12 cellular contexts compared by ENCODE assay signal in genomic region chr1:10738125-10738746, GRCh38. TPM values are rescaled to one million over a fixed set of nuclear protein-coding genes. Genes with fewer than 3 reads are reported as not detected.
A peak's percentile ranks its signal among the peaks of the same experiment; 100 is the strongest.
DNase-seq lines count a peak whose midpoint lies in the region; ATAC-seq and TF ChIP-seq lines count a peak whose summit lies in the region.
"Had no signal": no experiment of that assay in that cellular context is flagged by ENCODE, and none has a peak within 500 bp of the region (broad histone marks: within the 10 kb centered on the region; RNA-seq: fewer than 3 reads in every experiment).

No MANE protein-coding gene starts in this region.

- no peaks in the 10 kb centered on the region for H3K27me3 Mint-ChIP-seq in MCF 10A (ENCODE audit: insufficient read depth, unreplicated experiment)

- H3K27ac ChIP-seq in breast epithelium (peak overlapping the region; percentile 76 to 87), mammary epithelial cell (ENCODE audit: insufficient read depth, low read depth, low read length) (no peak overlapping the region), mesendoderm (ENCODE audit: low read depth, low read length) (no peak overlapping the region), vagina (peak overlapping the region; percentile 24)

- H3K56ac ChIP-seq in mesendoderm (ENCODE audit: low read length) = peak overlapping the region; percentile 17

- H3K9me3 ChIP-seq in breast epithelium (no peaks in the 10 kb centered on the region), mammary epithelial cell (replicated peaks; ENCODE audit: insufficient read depth, low read length) (no peaks in the 10 kb centered on the region), vagina (no peaks in the 10 kb centered on the region)

- H3K27me3 ChIP-seq in breast epithelium = no peaks in the 10 kb centered on the region
- H3K27me3 ChIP-seq in mammary epithelial cell (ENCODE audit: insufficient read depth, low read length) = no peaks in the 10 kb centered on the region
- H3K27me3 ChIP-seq in mesendoderm (ENCODE audit: insufficient read depth, low read length, poor library complexity) = no peaks in the 10 kb centered on the region
- no peaks in the 10 kb centered on the region for H3K27me3 ChIP-seq in vagina

- no peak for TF ChIP-seq CTCF in breast epithelium (IDR thresholded peaks at IDR 0.05)
- no peak for TF ChIP-seq CTCF in MCF 10A (IDR thresholded peaks at IDR 0.05; ENCODE audit: unreplicated experiment)
- TF ChIP-seq CTCF in mammary epithelial cell (conservative IDR thresholded peaks at IDR 0.05 in 1 of 2, IDR thresholded peaks at IDR 0.05 in 1 of 2; ENCODE audit: extremely low read depth in 1 of 2, insufficient read depth in 1 of 2, low read depth in 1 of 2, low read length in 2 of 2) = no peak
- TF ChIP-seq CTCF in vagina (IDR thresholded peaks at IDR 0.05) = no peak

- WGBS in mammary epithelial cell (ENCODE audit: low coverage, missing lambda C conversion rate) = 46% methylated on average over 7 of the region's 16 CpGs
- WGBS in mesendoderm (ENCODE audit: extremely low coverage, insufficient coverage, low lambda C conversion rate) = no CpG with 5 or more reads among the region's 16 CpGs

- H3K23ac ChIP-seq in mesendoderm (ENCODE audit: low read length) = no peak overlapping the region

- no peaks in the 10 kb centered on the region for H4K20me1 ChIP-seq in mammary epithelial cell (ENCODE audit: insufficient read depth, low read length)

- H3K4me2 ChIP-seq in mammary epithelial cell (ENCODE audit: insufficient read depth, low read depth, low read length) (peak overlapping the region; percentile 12), mesendoderm (ENCODE audit: low read length) (no peak overlapping the region)

- H3K4me3 Mint-ChIP-seq in MCF 10A (ENCODE audit: unreplicated experiment) = no peak overlapping the region

- no peak overlapping the region for H2BK120ac ChIP-seq in mesendoderm (ENCODE audit: low read depth, low read length)

- H4K8ac ChIP-seq in mesendoderm (ENCODE audit: low read depth, low read length) = no peak overlapping the region

- H3K4me1 ChIP-seq in breast epithelium (peaks cover 11 to 38% of the 10 kb centered on the region in 2 donors), mammary epithelial cell (ENCODE audit: insufficient read depth, low read length) (peaks cover 22% of the 10 kb centered on the region), mesendoderm (ENCODE audit: control insufficient read depth, low read depth, low read length) (peaks cover 2% of the 10 kb centered on the region), vagina (peaks cover 35% of the 10 kb centered on the region)

- in situ Hi-C loops in mammary epithelial cell (cut with MboI; ENCODE audit: low sequenced_read_pairs in 2 of 2) = no loop called here

- CTCF ChIA-PET in MCF 10A (lab: Yijun Ruan, JAX) = no interaction called here
- CTCF ChIA-PET in mammary epithelial cell (lab: Charles Lee; ENCODE audit: low non-redundant PET) = no interaction called here
- CTCF ChIA-PET in HEK293T (lab: Yijun Ruan, JAX) = no interaction called here

- H3K18ac ChIP-seq in mesendoderm (ENCODE audit: low read length) = no peak overlapping the region

- H3K4me3 ChIP-seq in breast epithelium (no peak overlapping the region), mammary epithelial cell (replicated peaks in 1 of 3; ENCODE audit: insufficient read depth in 1 of 3, low read depth in 2 of 3, low read length in 3 of 3) (no peak overlapping the region), mesendoderm (ENCODE audit: low read length) (no peak overlapping the region), vagina (no peak overlapping the region)
- H3K4me3 ChIP-seq: skin epidermis had no signal

- no peaks in the 10 kb centered on the region for H3K4me1 Mint-ChIP-seq in MCF 10A (ENCODE audit: insufficient read depth, unreplicated experiment)

- TF ChIP-seq POLR2A in breast epithelium (IDR thresholded peaks at IDR 0.05) (no peak), vagina (IDR thresholded peaks at IDR 0.05) (no peak)

- BruUV-seq in MCF 10A (replicated peaks; lab: Mats Ljungman, UMichigan) = no TSS peak
- BruUV-seq in mammary epithelial cell (replicated peaks; lab: Mats Ljungman, UMichigan) = no TSS peak

- no peaks in the 10 kb centered on the region for H3K36me3 Mint-ChIP-seq in MCF 10A (ENCODE audit: insufficient read depth, unreplicated experiment)

- H3K36me3 ChIP-seq in breast epithelium (no peaks in the 10 kb centered on the region), mammary epithelial cell (ENCODE audit: insufficient read depth, low read length) (no peaks in the 10 kb centered on the region), mesendoderm (ENCODE audit: control insufficient read depth, insufficient read depth, low read length) (no peaks in the 10 kb centered on the region), vagina (no peaks in the 10 kb centered on the region)

- ATAC-seq in HG02840 (IDR thresholded peaks at IDR 0.05; ENCODE audit: low FRiP score, unreplicated experiment) = no peak

- H2BK5ac ChIP-seq in mesendoderm (ENCODE audit: low read length) = no peak overlapping the region

- DNase-seq in breast epithelium (ENCODE audit: low spot score in 2 of 2) (peak; percentile 68 to 82), MCF 10A (ENCODE audit: unreplicated experiment) (no peak), mammary epithelial cell (no peak), mesendoderm (no peak), vagina (ENCODE audit: extremely low spot score in 2 of 2) (no peak), HEK293T (ENCODE audit: extremely low spot score) (no peak), T-helper 2 cell (no peak)
- DNase-seq: cerebellar nuclear complex, DMS 273 treated with DMSO at 0.1 percent for 48 hours, Kasumi-1 had no signal

- H2AK5ac ChIP-seq in mesendoderm (ENCODE audit: low read length) = no peak overlapping the region

- no peak overlapping the region for H3K9ac ChIP-seq in mammary epithelial cell (ENCODE audit: insufficient read depth, low read length)
- H3K9ac ChIP-seq in mesendoderm (ENCODE audit: low read length) = no peak overlapping the region

- no peak overlapping the region for H4K5ac ChIP-seq in mesendoderm (ENCODE audit: low read length)

- no peak overlapping the region for H2BK15ac ChIP-seq in mesendoderm (replicated peaks; ENCODE audit: low read depth)

- H3K27ac Mint-ChIP-seq in MCF 10A (ENCODE audit: low read depth, unreplicated experiment) = no peak overlapping the region

- H3K4ac ChIP-seq in mesendoderm (ENCODE audit: low read depth, low read length) = no peak overlapping the region

- intact Hi-C loops in breast epithelium (cut with DNase I; ENCODE audit: low total_unique reads) (no loop called here), MCF 10A (cut with micrococcal nuclease) (loop anchor here (10.0 kb wide), 1 partner anchor 57 kb away; the partner anchor contains the start of gene CASZ1), mammary epithelial cell (cut with micrococcal nuclease) (no loop called here), vagina (cut with DNase I) (no loop called here)

- no peaks in the 10 kb centered on the region for H3K9me3 Mint-ChIP-seq in MCF 10A (ENCODE audit: unreplicated experiment)

- dilution Hi-C loops in mammary epithelial cell (cut with HindIII; ENCODE audit: low sequenced_read_pairs) = no loop called here

- H2AFZ ChIP-seq in mammary epithelial cell (ENCODE audit: low read depth, low read length) = peak overlapping the region; percentile 40

- H3K79me2 ChIP-seq in mammary epithelial cell (ENCODE audit: insufficient read depth, low read length) = no peaks in the 10 kb centered on the region
- no peaks in the 10 kb centered on the region for H3K79me2 ChIP-seq in mesendoderm (ENCODE audit: control insufficient read depth, insufficient read depth, low read length)

- no peaks in the 10 kb centered on the region for H3K79me1 ChIP-seq in mesendoderm (ENCODE audit: low read length)

- POLR2A ChIA-PET in MCF 10A (lab: Yijun Ruan, JAX) = no interaction called here
- POLR2A ChIA-PET in HEK293T (lab: Yijun Ruan, JAX) = no interaction called here

TF ChIP-seq in HEK293T, 16 proteins besides CTCF, POLR2A, EP300 and RAD21:
- TF ChIP-seq CTBP1 (IDR thresholded peaks at IDR 0.05; ENCODE audit: borderline replicate concordance) (no peak), FOXM1 (IDR thresholded peaks at IDR 0.05; ENCODE audit: borderline replicate concordance) (no peak), TARDBP (IDR thresholded peaks at IDR 0.05) (no peak), BHLHE40 (IDR thresholded peaks at IDR 0.05; ENCODE audit: borderline replicate concordance) (no peak), SUZ12 (IDR thresholded peaks at IDR 0.05) (no peak), HDGF (IDR thresholded peaks at IDR 0.05; ENCODE audit: borderline replicate concordance) (no peak), ARNT (IDR thresholded peaks at IDR 0.05) (no peak), SP1 (IDR thresholded peaks at IDR 0.05) (no peak), ZNF384 (IDR thresholded peaks at IDR 0.05) (no peak), LEF1 (IDR thresholded peaks at IDR 0.05; ENCODE audit: borderline replicate concordance) (no peak)

RNA-seq across cellular contexts. Expression of gene CASZ1, which starts 58.2 kb away (rescaled TPM):
- total RNA-seq in breast epithelium (10 to 100 TPM in 2 of 3 donors, 1 to 10 TPM in 1; 1.1 to 39.1 (median 32.4) TPM), MCF 10A (2022) (11.1 and 13.2 TPM in 2 replicates), mammary epithelial cell (10 to 100 TPM; 13.0 to 14.1 TPM), vagina (30.7 TPM)
- 4.3 TPM for polyA plus RNA-seq in mammary epithelial cell
- polyA minus RNA-seq in mammary epithelial cell = 4.5 TPM
- 4.4 TPM for polyA plus RNA-seq in mesendoderm (2013, experiment 1 of 2)
- 5.1 TPM for polyA plus RNA-seq in mesendoderm (2013, experiment 2 of 2)

Comparison
In these comparisons a context has a peak if more than half of its experiments do, and no peak if none do; other contexts are left out.
1. DNase-seq: peak in breast epithelium (2 of 2); none in MCF 10A (single experiment), mammary epithelial cell (single experiment), mesendoderm (single experiment), vagina (0 of 2), HEK293T (single experiment) and T-helper 2 cell (0 of 5).
2. H3K27ac ChIP-seq: peak in breast epithelium (2 of 2) and vagina (single experiment); none in mammary epithelial cell (single experiment) and mesendoderm (single experiment).